In the genomic region with DNA sequence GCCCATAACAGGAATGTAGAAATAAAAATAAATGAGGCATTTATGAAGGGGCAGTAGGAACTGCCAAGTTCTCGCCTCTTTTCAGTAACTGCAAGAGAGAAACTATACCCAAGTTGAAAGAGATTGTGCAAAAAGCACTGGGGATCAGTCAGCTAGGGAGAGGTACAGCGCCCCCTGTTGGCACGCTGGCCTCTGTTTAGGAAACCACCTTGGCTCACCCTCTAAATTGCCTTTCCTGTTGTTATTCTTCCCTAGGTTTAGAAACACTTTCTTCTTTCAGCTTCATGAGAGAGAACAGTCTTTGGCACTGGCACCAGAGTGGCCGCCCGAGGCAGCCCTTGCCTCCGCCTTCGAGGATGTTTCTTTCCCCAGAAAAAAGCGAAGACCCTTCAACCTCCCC, we compare ENCODE assay signal across 9 cellular contexts.
DNase-seq lines count a peak whose midpoint lies in the region; ATAC-seq and TF ChIP-seq lines count a peak whose summit lies in the region.
"Had no signal": no experiment of that assay in that cellular context is flagged by ENCODE, and none has a peak within 500 bp of the region (broad histone marks: within the 10 kb centered on the region; RNA-seq: fewer than 3 reads in every experiment).

No MANE protein-coding gene starts in this region.

- H3K27ac Mint-ChIP-seq in activated CD4-positive, alpha-beta memory T cell treated with anti-CD3 and anti-CD28 coated beads for 36 hours: no peak overlapping the region
- no peak overlapping the region for H3K27ac Mint-ChIP-seq in naive thymus-derived CD4-positive, alpha-beta T cell

- H3K27me3 ChIP-seq in naive thymus-derived CD4-positive, alpha-beta T cell (ENCODE audit: control insufficient read depth in 2 of 2, insufficient read depth in 2 of 2, low read length in 2 of 2): no peaks in the 10 kb centered on the region
- H3K27me3 ChIP-seq: BLaER1 had no signal

- H3K9me3 Mint-ChIP-seq in activated CD4-positive, alpha-beta memory T cell treated with anti-CD3 and anti-CD28 coated beads for 36 hours: no peaks in the 10 kb centered on the region
- H3K9me3 Mint-ChIP-seq in naive thymus-derived CD4-positive, alpha-beta T cell: peaks cover 0 to 2% (median 0%) of the 10 kb centered on the region in 11 donors

- no peaks in the 10 kb centered on the region for H3K4me1 Mint-ChIP-seq in activated CD4-positive, alpha-beta memory T cell treated with anti-CD3 and anti-CD28 coated beads for 36 hours (ENCODE audit: low read depth)
- H3K4me1 Mint-ChIP-seq in naive thymus-derived CD4-positive, alpha-beta T cell: no peaks in the 10 kb centered on the region

- ATAC-seq in naive thymus-derived CD4-positive, alpha-beta T cell: peak; percentile 61

- TF ChIP-seq CTCF in epithelial cell of esophagus (IDR thresholded peaks at IDR 0.05; ENCODE audit: insufficient read depth, low read depth, low read length, missing control alignments): peak; percentile 75

- H3K36me3 Mint-ChIP-seq in activated CD4-positive, alpha-beta memory T cell treated with anti-CD3 and anti-CD28 coated beads for 36 hours: no peaks in the 10 kb centered on the region
- no peaks in the 10 kb centered on the region for H3K36me3 Mint-ChIP-seq in naive thymus-derived CD4-positive, alpha-beta T cell

- peak; percentile 13 for DNase-seq in NCI-H1105 treated with DMSO at 0.1 percent for 48 hours (lab: John Stamatoyannopoulos, UW)
- no peak for DNase-seq in NCI-H1105 (lab: John Stamatoyannopoulos, UW)
- DNase-seq in NCI-H2196 treated with DMSO at 0.1 percent for 48 hours (lab: John Stamatoyannopoulos, UW; ENCODE audit: unreplicated experiment): peak; percentile 10
- peak; percentile 70 for DNase-seq in activated CD4-positive, alpha-beta memory T cell treated with anti-CD3 and anti-CD28 coated beads for 36 hours
- DNase-seq in epithelial cell of esophagus (ENCODE audit: low read depth): peak; percentile 60
- peak; percentile 14 to 59 (median 46) for DNase-seq in naive thymus-derived CD4-positive, alpha-beta T cell
- peak in 47 of 49 donors; percentile 1 to 77 (median 32) for DNase-seq in substantia nigra (lab: John Stamatoyannopoulos, UW)
- no peak for DNase-seq in NCI-H128 (lab: John Stamatoyannopoulos, UW; ENCODE audit: unreplicated experiment)

- CTCF ChIA-PET in activated CD4-positive, alpha-beta memory T cell treated with anti-CD3 and anti-CD28 coated beads for 36 hours (lab: Charles Lee): interaction anchor here (0.6 to 3.3 kb wide), 14 partner anchors 10 to 792 kb away, joined by 3 to 14 read pairs (median 4); no protein-coding TSS in a partner anchor
- CTCF ChIA-PET in naive thymus-derived CD4-positive, alpha-beta T cell (lab: Charles Lee): interaction anchor here (0.9 to 2.0 kb wide), 5 partner anchors 14 to 395 kb away, joined by 3 to 6 read pairs (median 3); a partner anchor contains a TSS

- no peak overlapping the region for H3K4me3 Mint-ChIP-seq in activated CD4-positive, alpha-beta memory T cell treated with anti-CD3 and anti-CD28 coated beads for 36 hours
- H3K4me3 Mint-ChIP-seq in naive thymus-derived CD4-positive, alpha-beta T cell: no peak overlapping the region

- H3K4me1 ChIP-seq in naive thymus-derived CD4-positive, alpha-beta T cell (ENCODE audit: control insufficient read depth in 2 of 2, insufficient read depth in 2 of 2, low read length in 2 of 2): no peaks in the 10 kb centered on the region

- H3K27ac ChIP-seq in naive thymus-derived CD4-positive, alpha-beta T cell (ENCODE audit: low read depth, low read length): no peak overlapping the region
- H3K27ac ChIP-seq in substantia nigra (ENCODE audit: low read depth, low read length, poor library complexity, severe bottlenecking): no peak overlapping the region
- H3K27ac ChIP-seq: BLaER1 had no signal

- POLR2A ChIA-PET in activated CD4-positive, alpha-beta memory T cell treated with anti-CD3 and anti-CD28 coated beads for 36 hours (lab: Charles Lee): no interaction called here
- POLR2A ChIA-PET in naive thymus-derived CD4-positive, alpha-beta T cell (lab: Charles Lee): no interaction called here

- H3K9me3 ChIP-seq in naive thymus-derived CD4-positive, alpha-beta T cell (ENCODE audit: control insufficient read depth in 2 of 3, low read length in 3 of 3): no peaks in the 10 kb centered on the region
- H3K9me3 ChIP-seq: BLaER1 had no signal

- no peaks in the 10 kb centered on the region for H3K36me3 ChIP-seq in naive thymus-derived CD4-positive, alpha-beta T cell (ENCODE audit: control insufficient read depth in 2 of 3, insufficient read depth in 3 of 3, low read length in 3 of 3)
- H3K36me3 ChIP-seq: BLaER1 had no signal

- H3K4me3 ChIP-seq in epithelial cell of esophagus (ENCODE audit: low read length): no peak overlapping the region
- no peak overlapping the region for H3K4me3 ChIP-seq in naive thymus-derived CD4-positive, alpha-beta T cell (ENCODE audit: low read length)
- H3K4me3 ChIP-seq: BLaER1 had no signal

- no peaks in the 10 kb centered on the region for H3K27me3 Mint-ChIP-seq in activated CD4-positive, alpha-beta memory T cell treated with anti-CD3 and anti-CD28 coated beads for 36 hours
- no peaks in the 10 kb centered on the region for H3K27me3 Mint-ChIP-seq in naive thymus-derived CD4-positive, alpha-beta T cell

- intact Hi-C loops in activated CD4-positive, alpha-beta memory T cell treated with anti-CD3 and anti-CD28 coated beads for 36 hours (cut with micrococcal nuclease): loop anchor here (1.0 to 5.0 kb wide), 2 partner anchors 382 to 395 kb away; no protein-coding TSS in a partner anchor
- intact Hi-C loops in naive thymus-derived CD4-positive, alpha-beta T cell (cut with micrococcal nuclease): loop anchor here (1.0 to 10.0 kb wide), 4 partner anchors 165 to 485 kb away; no protein-coding TSS in a partner anchor

Comparison
In these comparisons a context has a peak if more than half of its experiments do, and no peak if none do; other contexts are left out.
1. DNase-seq: peak in NCI-H1105 treated with DMSO at 0.1 percent for 48 hours (single experiment), NCI-H2196 treated with DMSO at 0.1 percent for 48 hours (single experiment), activated CD4-positive, alpha-beta memory T cell treated with anti-CD3 and anti-CD28 coated beads for 36 hours (single experiment), epithelial cell of esophagus (single experiment), naive thymus-derived CD4-positive, alpha-beta T cell (9 of 9) and substantia nigra (47 of 49); none in NCI-H1105 (single experiment) and NCI-H128 (single experiment).